In genomic region chr4:99811850-99812249, GRCh38 we compare ENCODE assay signal across 8 cellular contexts. TPM values are rescaled to one million over a fixed set of nuclear protein-coding genes. Genes with fewer than 3 reads are reported as not detected.
A peak's percentile ranks its signal among the peaks of the same experiment; 100 is the strongest.
DNase-seq lines count a peak whose midpoint lies in the region; ATAC-seq and TF ChIP-seq lines count a peak whose summit lies in the region.

No MANE protein-coding gene starts in this region.

- DNase-seq in HEK293T (ENCODE audit: extremely low spot score) (peak; percentile 15), SKM-1 (lab: John Stamatoyannopoulos, UW; ENCODE audit: unreplicated experiment) (peak; percentile 67), choroid plexus epithelial cell (ENCODE audit: low read depth) (peak; percentile 51), neural progenitor cell (ENCODE audit: low spot score) (peak; percentile 59)

- H3K36me3 Mint-ChIP-seq in neural progenitor cell = no peaks in the 10 kb centered on the region

- POLR2A ChIA-PET in HEK293T (lab: Yijun Ruan, JAX) = interaction anchor here (0.9 to 2.1 kb wide), 2 partner anchors 137 to 248 kb away, joined by 3 to 5 read pairs; partner anchors contain the start of gene TRMT10A

- H3K4me3 ChIP-seq in choroid plexus epithelial cell (ENCODE audit: low read depth, low read length) (no peak overlapping the region), neural progenitor cell (no peak overlapping the region)

- H3K27ac ChIP-seq in C4-2B = no peak overlapping the region
- H3K27ac ChIP-seq in neural progenitor cell = no peak overlapping the region

- no peak overlapping the region for H3K4me2 ChIP-seq in neural progenitor cell

- H3K79me2 ChIP-seq in neural progenitor cell (ENCODE audit: low read depth) = no peaks in the 10 kb centered on the region

- H3K9ac ChIP-seq in neural progenitor cell = no peak overlapping the region

- H3K27me3 ChIP-seq in neural progenitor cell = no peaks in the 10 kb centered on the region

- TF ChIP-seq CTCF in C4-2B (conservative IDR thresholded peaks at IDR 0.05) = peak; percentile 72
- peak; percentile 56 for TF ChIP-seq CTCF in choroid plexus epithelial cell (conservative IDR thresholded peaks at IDR 0.05; ENCODE audit: low read depth, low read length)
- peak; percentile 69 for TF ChIP-seq CTCF in neural progenitor cell (IDR thresholded peaks at IDR 0.05)

- no peaks in the 10 kb centered on the region for H3K4me1 Mint-ChIP-seq in neural progenitor cell

- H3K4me1 ChIP-seq in neural progenitor cell = no peaks in the 10 kb centered on the region

- no peak overlapping the region for H3K4me3 Mint-ChIP-seq in neural progenitor cell

- no peaks in the 10 kb centered on the region for H3K9me3 Mint-ChIP-seq in neural progenitor cell

- CTCF ChIA-PET in HEK293T (lab: Yijun Ruan, JAX) = interaction anchor here (1.2 to 1.4 kb wide), 2 partner anchors 83 to 136 kb away, joined by 3 read pairs; partner anchors contain the start of gene LAMTOR3

- H3K27ac Mint-ChIP-seq in neural progenitor cell = no peak overlapping the region

- peaks cover 3% of the 10 kb centered on the region for H3K27me3 Mint-ChIP-seq in neural progenitor cell (ENCODE audit: insufficient read depth, low read depth)

- no peaks in the 10 kb centered on the region for H3K9me3 ChIP-seq in neural progenitor cell (ENCODE audit: low read depth)

- no peak for ATAC-seq in GM21367 (IDR thresholded peaks at IDR 0.05; ENCODE audit: unreplicated experiment)
- no peak for ATAC-seq in HG03565 (IDR thresholded peaks at IDR 0.05; ENCODE audit: unreplicated experiment)
- no peak for ATAC-seq in GM18907 (IDR thresholded peaks at IDR 0.05; ENCODE audit: unreplicated experiment)

- H3F3A ChIP-seq in neural progenitor cell (ENCODE audit: low read depth) = no peaks in the 10 kb centered on the region

- H4K20me1 ChIP-seq in neural progenitor cell (ENCODE audit: low read depth) = no peaks in the 10 kb centered on the region

- peak overlapping the region; percentile 17 for H2AFZ ChIP-seq in neural progenitor cell (replicated peaks)

- no peaks in the 10 kb centered on the region for H3K36me3 ChIP-seq in neural progenitor cell

TF ChIP-seq in HEK293T, 16 proteins besides CTCF, POLR2A, EP300 and RAD21:
- no peak for TF ChIP-seq ELF4 (IDR thresholded peaks at IDR 0.05)
- TF ChIP-seq ARNT (IDR thresholded peaks at IDR 0.05) = no peak
- TF ChIP-seq L3MBTL2 (conservative IDR thresholded peaks at IDR 0.05) = no peak
- no peak for TF ChIP-seq CTBP1 (IDR thresholded peaks at IDR 0.05; ENCODE audit: borderline replicate concordance)
- TF ChIP-seq SUZ12 (IDR thresholded peaks at IDR 0.05) = no peak
- no peak for TF ChIP-seq FOXA1 (IDR thresholded peaks at IDR 0.05)
- TF ChIP-seq NFRKB (IDR thresholded peaks at IDR 0.05) = no peak
- TF ChIP-seq, protein P1, sequence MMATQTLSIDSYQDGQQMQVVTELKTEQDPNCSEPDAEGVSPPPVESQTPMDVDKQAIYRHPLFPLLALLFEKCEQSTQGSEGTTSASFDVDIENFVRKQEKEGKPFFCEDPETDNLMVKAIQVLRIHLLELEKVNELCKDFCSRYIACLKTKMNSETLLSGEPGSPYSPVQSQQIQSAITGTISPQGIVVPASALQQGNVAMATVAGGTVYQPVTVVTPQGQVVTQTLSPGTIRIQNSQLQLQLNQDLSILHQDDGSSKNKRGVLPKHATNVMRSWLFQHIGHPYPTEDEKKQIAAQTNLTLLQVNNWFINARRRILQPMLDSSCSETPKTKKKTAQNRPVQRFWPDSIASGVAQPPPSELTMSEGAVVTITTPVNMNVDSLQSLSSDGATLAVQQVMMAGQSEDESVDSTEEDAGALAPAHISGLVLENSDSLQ (IDR thresholded peaks at IDR 0.05) = no peak
- no peak for TF ChIP-seq TARDBP (IDR thresholded peaks at IDR 0.05)
- no peak for TF ChIP-seq HDGF (IDR thresholded peaks at IDR 0.05; ENCODE audit: borderline replicate concordance)
- no peak for TF ChIP-seq ZNF384 (IDR thresholded peaks at IDR 0.05)
- TF ChIP-seq LEF1 (IDR thresholded peaks at IDR 0.05; ENCODE audit: borderline replicate concordance) = no peak
- no peak for TF ChIP-seq FOXM1 (IDR thresholded peaks at IDR 0.05; ENCODE audit: borderline replicate concordance)

RNA-seq across cellular contexts. Expression of gene DAPP1, which starts 4.8 kb away (rescaled TPM):
- total RNA-seq in neural progenitor cell (ENCODE audit: low replicate concordance) = not detected in 2 replicates

Comparison
In these comparisons a context has a peak if more than half of its experiments do, and no peak if none do; other contexts are left out.
1. DNase-seq: peak in every context shown above with its lines; median percentile 67 in SKM-1; 59 in neural progenitor cell; 51 in choroid plexus epithelial cell; 15 in HEK293T.